ENCODE assay signal across 9 cellular contexts in the genomic region with DNA sequence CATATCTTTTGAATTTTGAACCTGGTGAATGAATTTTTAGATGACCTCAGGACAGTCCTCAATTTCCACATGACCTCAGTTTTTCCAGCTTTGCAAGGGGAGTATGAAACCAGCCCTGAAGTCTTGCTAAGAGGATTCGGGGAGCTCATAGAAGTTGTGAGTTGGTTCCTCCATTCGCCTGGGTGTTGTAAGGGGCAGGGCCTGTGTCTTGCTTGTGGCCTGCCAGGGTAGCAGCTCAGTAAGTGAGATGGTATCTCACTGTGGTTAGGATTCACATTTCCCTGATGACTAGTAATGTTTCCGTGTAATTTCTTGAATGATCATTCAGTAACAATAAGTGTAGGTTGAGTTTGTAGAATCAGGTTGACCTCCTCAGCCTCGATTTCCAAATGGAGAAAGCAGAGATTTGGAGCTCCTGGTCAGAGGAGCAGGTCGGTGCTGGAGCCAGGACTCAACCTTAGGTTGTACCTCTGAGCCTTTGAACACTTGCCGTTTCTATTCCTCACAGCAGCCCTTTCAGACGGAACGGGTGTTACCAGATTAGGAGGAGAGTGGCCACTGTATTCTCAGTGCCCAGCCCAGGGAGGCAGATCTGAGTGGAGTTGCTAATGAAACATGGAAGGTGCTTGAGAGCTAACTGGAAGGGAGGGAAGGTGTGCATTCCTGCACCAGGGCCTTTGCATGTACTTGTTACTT. TPM values are rescaled to one million over a fixed set of nuclear protein-coding genes. Genes with fewer than 3 reads are reported as not detected.
DNase-seq lines count a peak whose midpoint lies in the region; ATAC-seq and TF ChIP-seq lines count a peak whose summit lies in the region.
"Had no signal": no experiment of that assay in that cellular context is flagged by ENCODE, and none has a peak within 500 bp of the region (broad histone marks: within the 10 kb centered on the region; RNA-seq: fewer than 3 reads in every experiment).

No MANE protein-coding gene starts in this region.

- peaks cover 20% of the 10 kb centered on the region for H3K36me3 Mint-ChIP-seq in activated CD4-positive, alpha-beta memory T cell treated with anti-CD3 and anti-CD28 coated beads for 36 hours
- H3K36me3 Mint-ChIP-seq in effector memory CD8-positive, alpha-beta T cell (ENCODE audit: insufficient read depth) = peaks cover 19% of the 10 kb centered on the region

- in situ Hi-C loops in KBM-7 (cut with MboI; ENCODE audit: low pct_unique_long_range_greater_than_20kb, low sequenced_read_pairs) = no loop called here

- CTCF ChIA-PET in activated CD4-positive, alpha-beta memory T cell treated with anti-CD3 and anti-CD28 coated beads for 36 hours (lab: Charles Lee) = interaction anchor here (0.6 to 2.1 kb wide), 13 partner anchors 10 to 247 kb away, joined by 3 to 11 read pairs (median 4); a partner anchor contains a TSS

- intact Hi-C loops in activated CD4-positive, alpha-beta memory T cell treated with anti-CD3 and anti-CD28 coated beads for 36 hours (cut with micrococcal nuclease) = loop anchor here (1.0 kb wide), 2 partner anchors 14 to 19 kb away; a partner anchor contains a TSS

- no peak for TF ChIP-seq CTCF in omental fat pad (IDR thresholded peaks at IDR 0.05)

- H3K4me3 Mint-ChIP-seq in activated CD4-positive, alpha-beta memory T cell treated with anti-CD3 and anti-CD28 coated beads for 36 hours = peak overlapping the region; percentile 60
- peak overlapping the region; percentile 68 to 72 for H3K4me3 Mint-ChIP-seq in effector memory CD8-positive, alpha-beta T cell

- POLR2A ChIA-PET in activated CD4-positive, alpha-beta memory T cell treated with anti-CD3 and anti-CD28 coated beads for 36 hours (lab: Charles Lee) = interaction anchor here (0.9 to 2.9 kb wide), 11 partner anchors 10 to 33 kb away, joined by 3 to 20 read pairs (median 6); a partner anchor contains a TSS

- DNase-seq in KBM-7 = peak; percentile 32
- peak; percentile 83 for DNase-seq in activated CD4-positive, alpha-beta memory T cell treated with anti-CD3 and anti-CD28 coated beads for 36 hours
- peak; percentile 33 to 37 (median 35) for DNase-seq in effector memory CD8-positive, alpha-beta T cell
- DNase-seq in stimulated activated CD4-positive, alpha-beta T cell treated with anti-CD3 and anti-CD28 coated beads, Interleukin-4, amount 100 ng/mL, for 24 hours = peak; percentile 76
- DNase-seq in NCI-H1092 treated with DMSO at 0.1 percent for 48 hours (lab: John Stamatoyannopoulos, UW) = no peak
- DNase-seq in omental fat pad (ENCODE audit: low spot score) = no peak
- DNase-seq in DMS114 treated with DMSO at 0.1 percent for 48 hours (lab: John Stamatoyannopoulos, UW; ENCODE audit: unreplicated experiment) = no peak
- DNase-seq in NCI-H226 = no peak

- H3K9me3 Mint-ChIP-seq in activated CD4-positive, alpha-beta memory T cell treated with anti-CD3 and anti-CD28 coated beads for 36 hours = no peaks in the 10 kb centered on the region
- no peaks in the 10 kb centered on the region for H3K9me3 Mint-ChIP-seq in effector memory CD8-positive, alpha-beta T cell

- peak; percentile 100 for ATAC-seq in effector memory CD8-positive, alpha-beta T cell (replicated peaks)
- ATAC-seq in omental fat pad (ENCODE audit: low FRiP score) = no peak
- ATAC-seq: GM12878 had no signal

- peak overlapping the region; percentile 96 for H3K27ac Mint-ChIP-seq in activated CD4-positive, alpha-beta memory T cell treated with anti-CD3 and anti-CD28 coated beads for 36 hours
- H3K27ac Mint-ChIP-seq in effector memory CD8-positive, alpha-beta T cell = peak overlapping the region; percentile 77 to 87

- H3K4me1 Mint-ChIP-seq in activated CD4-positive, alpha-beta memory T cell treated with anti-CD3 and anti-CD28 coated beads for 36 hours (ENCODE audit: low read depth) = peaks cover 46% of the 10 kb centered on the region
- H3K4me1 Mint-ChIP-seq in effector memory CD8-positive, alpha-beta T cell (ENCODE audit: low read depth in 2 of 2) = peaks cover 29 to 39% of the 10 kb centered on the region in 2 donors

- H3K27me3 Mint-ChIP-seq in activated CD4-positive, alpha-beta memory T cell treated with anti-CD3 and anti-CD28 coated beads for 36 hours = no peaks in the 10 kb centered on the region
- no peaks in the 10 kb centered on the region for H3K27me3 Mint-ChIP-seq in effector memory CD8-positive, alpha-beta T cell

RNA-seq across cellular contexts. Expression of a gene that starts 14.6 kb away (rescaled TPM):
- 10 to 100 TPM; 89.8 to 90.9 TPM for total RNA-seq in activated CD4-positive, alpha-beta memory T cell treated with anti-CD3 and anti-CD28 coated beads for 36 hours
- total RNA-seq in omental fat pad = 10 to 100 TPM; 12.0 to 44.7 (median 23.0) TPM

RNA-seq across cellular contexts. Expression of a gene that starts 16.1 kb away (rescaled TPM):
- 10 to 100 TPM; 59.2 to 61.3 TPM for total RNA-seq in activated CD4-positive, alpha-beta memory T cell treated with anti-CD3 and anti-CD28 coated beads for 36 hours
- total RNA-seq in omental fat pad = 10 to 100 TPM; 27.0 to 70.5 (median 39.2) TPM

RNA-seq across cellular contexts. Expression of a gene that starts 17.6 kb away (rescaled TPM):
- 10 to 100 TPM; 65.5 to 66.3 TPM for total RNA-seq in activated CD4-positive, alpha-beta memory T cell treated with anti-CD3 and anti-CD28 coated beads for 36 hours
- total RNA-seq in omental fat pad = 10 to 100 TPM; 41.0 to 97.6 (median 53.9) TPM

RNA-seq across cellular contexts. Expression of a gene that starts 17.6 kb away (rescaled TPM):
- total RNA-seq in activated CD4-positive, alpha-beta memory T cell treated with anti-CD3 and anti-CD28 coated beads for 36 hours = 100 to 1,000 TPM; 129 to 137 TPM
- 100 to 1,000 TPM; 110 to 253 (median 210) TPM for total RNA-seq in omental fat pad

RNA-seq across cellular contexts. Expression of a gene that starts 30.0 kb away (rescaled TPM):
- 1 to 10 TPM; 5.0 to 5.6 TPM for total RNA-seq in activated CD4-positive, alpha-beta memory T cell treated with anti-CD3 and anti-CD28 coated beads for 36 hours
- total RNA-seq in omental fat pad = 10 to 100 TPM in 3 of 4 donors, 1 to 10 TPM in 1; 5.5 to 29.9 (median 20.5) TPM

Comparison
In these comparisons a context has a peak if more than half of its experiments do, and no peak if none do; other contexts are left out.
1. DNase-seq: peak in KBM-7 (single experiment), activated CD4-positive, alpha-beta memory T cell treated with anti-CD3 and anti-CD28 coated beads for 36 hours (single experiment), effector memory CD8-positive, alpha-beta T cell (3 of 3) and stimulated activated CD4-positive, alpha-beta T cell treated with anti-CD3 and anti-CD28 coated beads, Interleukin-4, amount 100 ng/mL, for 24 hours (single experiment); none in NCI-H1092 treated with DMSO at 0.1 percent for 48 hours (single experiment), omental fat pad (single experiment), DMS114 treated with DMSO at 0.1 percent for 48 hours (single experiment) and NCI-H226 (single experiment).